ENCODE assay signal across 6 cellular contexts in genomic region chr17:74760404-74761105, GRCh38. TPM values are rescaled to one million over a fixed set of nuclear protein-coding genes. Genes with fewer than 3 reads are reported as not detected.
A peak's percentile ranks its signal among the peaks of the same experiment; 100 is the strongest.
DNase-seq lines count a peak whose midpoint lies in the region; FAIRE-seq and TF ChIP-seq lines count a peak whose summit lies in the region.

No MANE protein-coding gene starts in this region.

- no peak overlapping the region for H3K4ac ChIP-seq in mesendoderm (ENCODE audit: low read depth, low read length)

- peak overlapping the region; percentile 8 for H3K18ac ChIP-seq in mesendoderm (ENCODE audit: low read length)

- H3K27ac Mint-ChIP-seq in activated T-helper 1 cell treated with anti-CD3 and anti-CD28 coated beads, Interleukin-12 subunit alpha, Interleukin-12 subunit beta, Interleukin-2, Interleukin-4 antibody, amounts not matched to agents 30 ng/mL and 10 ng/mL and 1 ng/mL, durations not matched to agents 14 hours and 24 hours and 36 hours: peak overlapping the region; percentile 63

- TF ChIP-seq POLR2A in GM12891 (IDR thresholded peaks at IDR 0.05; ENCODE audit: low read depth, low read length): no peak

- peak overlapping the region; percentile 42 for H3K27ac ChIP-seq in mesendoderm (ENCODE audit: low read depth, low read length)

- peak overlapping the region; percentile 67 for H3K56ac ChIP-seq in mesendoderm (ENCODE audit: low read length)

- H2BK120ac ChIP-seq in mesendoderm (ENCODE audit: low read depth, low read length): no peak overlapping the region

- H3K9ac ChIP-seq in mesendoderm (ENCODE audit: low read length): peak overlapping the region; percentile 39

- no peak overlapping the region for H3K4me3 Mint-ChIP-seq in activated T-helper 1 cell treated with anti-CD3 and anti-CD28 coated beads, Interleukin-12 subunit alpha, Interleukin-12 subunit beta, Interleukin-2, Interleukin-4 antibody, amounts not matched to agents 30 ng/mL and 10 ng/mL and 1 ng/mL, durations not matched to agents 14 hours and 24 hours and 36 hours

- intact Hi-C loops in activated T-helper 1 cell treated with anti-CD3 and anti-CD28 coated beads, Interleukin-12 subunit alpha, Interleukin-12 subunit beta, Interleukin-2, Interleukin-4 antibody, amounts not matched to agents 30 ng/mL and 10 ng/mL and 1 ng/mL, durations not matched to agents 14 hours and 24 hours and 36 hours (cut with micrococcal nuclease): no loop called here

- H3K27me3 Mint-ChIP-seq in activated T-helper 1 cell treated with anti-CD3 and anti-CD28 coated beads, Interleukin-12 subunit alpha, Interleukin-12 subunit beta, Interleukin-2, Interleukin-4 antibody, amounts not matched to agents 30 ng/mL and 10 ng/mL and 1 ng/mL, durations not matched to agents 14 hours and 24 hours and 36 hours (ENCODE audit: insufficient read depth): no peaks in the 10 kb centered on the region

- peaks cover 51% of the 10 kb centered on the region for H3K79me2 ChIP-seq in mesendoderm (ENCODE audit: control insufficient read depth, insufficient read depth, low read length)

- no peak overlapping the region for H2AK5ac ChIP-seq in mesendoderm (ENCODE audit: low read length)

- H2BK15ac ChIP-seq in mesendoderm (replicated peaks; ENCODE audit: low read depth): no peak overlapping the region

- DNase-seq in Daoy (ENCODE audit: low read depth): peak; percentile 37
- no peak for DNase-seq in activated T-helper 1 cell treated with anti-CD3 and anti-CD28 coated beads, Interleukin-12 subunit alpha, Interleukin-12 subunit beta, Interleukin-2, Interleukin-4 antibody, amounts not matched to agents 30 ng/mL and 10 ng/mL and 1 ng/mL, durations not matched to agents 14 hours and 24 hours and 36 hours (ENCODE audit: low spot score)
- DNase-seq in mesendoderm: no peak
- DNase-seq in COLO829 (ENCODE audit: low spot score): no peak
- no peak for DNase-seq in GM19239 (ENCODE audit: insufficient read length, low spot score)
- DNase-seq in GM12891 (ENCODE audit: insufficient read length, low spot score): no peak

- no peaks in the 10 kb centered on the region for H3K9me3 Mint-ChIP-seq in activated T-helper 1 cell treated with anti-CD3 and anti-CD28 coated beads, Interleukin-12 subunit alpha, Interleukin-12 subunit beta, Interleukin-2, Interleukin-4 antibody, amounts not matched to agents 30 ng/mL and 10 ng/mL and 1 ng/mL, durations not matched to agents 14 hours and 24 hours and 36 hours

- H3K79me1 ChIP-seq in mesendoderm (ENCODE audit: low read length): peaks cover 46% of the 10 kb centered on the region

- no peak overlapping the region for H4K5ac ChIP-seq in mesendoderm (ENCODE audit: low read length)

- FAIRE-seq in GM19239 (lab: Jason Lieb, UNC): no peak
- no peak for FAIRE-seq in GM12891 (lab: Jason Lieb, UNC)

- peaks cover 19% of the 10 kb centered on the region for H3K4me1 ChIP-seq in mesendoderm (ENCODE audit: control insufficient read depth, low read depth, low read length)

- H4K8ac ChIP-seq in mesendoderm (ENCODE audit: low read depth, low read length): no peak overlapping the region

- H3K36me3 ChIP-seq in mesendoderm (ENCODE audit: control insufficient read depth, insufficient read depth, low read length): no peaks in the 10 kb centered on the region

- no peaks in the 10 kb centered on the region for H3K27me3 ChIP-seq in mesendoderm (ENCODE audit: insufficient read depth, low read length, poor library complexity)

- no peak overlapping the region for H3K4me2 ChIP-seq in mesendoderm (ENCODE audit: low read length)

- H3K4me1 Mint-ChIP-seq in activated T-helper 1 cell treated with anti-CD3 and anti-CD28 coated beads, Interleukin-12 subunit alpha, Interleukin-12 subunit beta, Interleukin-2, Interleukin-4 antibody, amounts not matched to agents 30 ng/mL and 10 ng/mL and 1 ng/mL, durations not matched to agents 14 hours and 24 hours and 36 hours (ENCODE audit: low read depth): peaks cover 43% of the 10 kb centered on the region

- no peak overlapping the region for H3K4me3 ChIP-seq in mesendoderm (ENCODE audit: low read length)

- no CpG with 5 or more reads among the region's 7 CpGs for WGBS in mesendoderm (ENCODE audit: extremely low coverage, insufficient coverage, low lambda C conversion rate)

- H3K36me3 Mint-ChIP-seq in activated T-helper 1 cell treated with anti-CD3 and anti-CD28 coated beads, Interleukin-12 subunit alpha, Interleukin-12 subunit beta, Interleukin-2, Interleukin-4 antibody, amounts not matched to agents 30 ng/mL and 10 ng/mL and 1 ng/mL, durations not matched to agents 14 hours and 24 hours and 36 hours (ENCODE audit: low read depth): peaks cover 8% of the 10 kb centered on the region

- H2BK5ac ChIP-seq in mesendoderm (ENCODE audit: low read length): no peak overlapping the region

- no peak overlapping the region for H3K23ac ChIP-seq in mesendoderm (ENCODE audit: low read length)

TF ChIP-seq in GM12891, 5 proteins besides CTCF, POLR2A, EP300 and RAD21:
- TF ChIP-seq SPI1 (IDR thresholded peaks at IDR 0.05; ENCODE audit: low read depth, low read length) (no peak), POLR2AphosphoS5 (IDR thresholded peaks at IDR 0.05; ENCODE audit: low read depth, low read length) (no peak)

RNA-seq across cellular contexts. Expression of gene NHERF1, which starts 12.1 kb away (rescaled TPM):
- 38.1 and 44.8 TPM in 2 replicates for total RNA-seq in Daoy (2014; rRNA removed; shearing (Covaris generic))
- 142 and 153 TPM in 2 replicates for total RNA-seq in activated T-helper 1 cell treated with anti-CD3 and anti-CD28 coated beads, Interleukin-12 subunit alpha, Interleukin-12 subunit beta, Interleukin-2, Interleukin-4 antibody, amounts not matched to agents 30 ng/mL and 10 ng/mL and 1 ng/mL, durations not matched to agents 14 hours and 24 hours and 36 hours
- 141 TPM for polyA plus RNA-seq in mesendoderm (2013, experiment 1 of 2)
- 147 TPM for polyA plus RNA-seq in mesendoderm (2013, experiment 2 of 2)
- 19.1 TPM for polyA plus RNA-seq in GM12891 (2012; ENCODE audit: low read depth, missing spikeins)

RNA-seq across cellular contexts. Expression of gene NAT9, which starts 15.6 kb away (rescaled TPM):
- total RNA-seq in Daoy (2014; rRNA removed; shearing (Covaris generic)): 30.0 and 31.1 TPM in 2 replicates
- total RNA-seq in activated T-helper 1 cell treated with anti-CD3 and anti-CD28 coated beads, Interleukin-12 subunit alpha, Interleukin-12 subunit beta, Interleukin-2, Interleukin-4 antibody, amounts not matched to agents 30 ng/mL and 10 ng/mL and 1 ng/mL, durations not matched to agents 14 hours and 24 hours and 36 hours: 69.0 and 70.8 TPM in 2 replicates
- polyA plus RNA-seq in mesendoderm (2013, experiment 1 of 2): 13.4 TPM
- 13.7 TPM for polyA plus RNA-seq in mesendoderm (2013, experiment 2 of 2)
- polyA plus RNA-seq in GM12891 (2012; ENCODE audit: low read depth, missing spikeins): 32.7 TPM

RNA-seq across cellular contexts. Expression of gene RAB37, which starts 23.5 kb away (rescaled TPM):
- total RNA-seq in Daoy (2014; rRNA removed; shearing (Covaris generic)): not detected in 2 replicates
- total RNA-seq in activated T-helper 1 cell treated with anti-CD3 and anti-CD28 coated beads, Interleukin-12 subunit alpha, Interleukin-12 subunit beta, Interleukin-2, Interleukin-4 antibody, amounts not matched to agents 30 ng/mL and 10 ng/mL and 1 ng/mL, durations not matched to agents 14 hours and 24 hours and 36 hours: 6.0 and 6.1 TPM in 2 replicates
- 1.2 TPM for polyA plus RNA-seq in mesendoderm (2013, experiment 1 of 2)
- 0.94 TPM for polyA plus RNA-seq in mesendoderm (2013, experiment 2 of 2)
- 8.5 TPM for polyA plus RNA-seq in GM12891 (2012; ENCODE audit: low read depth, missing spikeins)

RNA-seq across cellular contexts. Expression of gene CD300LF, which starts 47.8 kb away (rescaled TPM):
- not detected in 2 replicates for total RNA-seq in Daoy (2014; rRNA removed; shearing (Covaris generic))
- not detected in 2 replicates for total RNA-seq in activated T-helper 1 cell treated with anti-CD3 and anti-CD28 coated beads, Interleukin-12 subunit alpha, Interleukin-12 subunit beta, Interleukin-2, Interleukin-4 antibody, amounts not matched to agents 30 ng/mL and 10 ng/mL and 1 ng/mL, durations not matched to agents 14 hours and 24 hours and 36 hours
- not detected for polyA plus RNA-seq in mesendoderm (2013, experiment 1 of 2)
- not detected for polyA plus RNA-seq in mesendoderm (2013, experiment 2 of 2)
- polyA plus RNA-seq in GM12891 (2012; ENCODE audit: low read depth, missing spikeins): not detected
